Comparison of ENCODE assay signal across 20 cellular contexts in genomic region chr5:14734382-14734781, GRCh38.
"Had no signal": no experiment of that assay in that cellular context is flagged by ENCODE, and none has a peak within 500 bp of the region (broad histone marks: within the 10 kb centered on the region; RNA-seq: fewer than 3 reads in every experiment).

No MANE protein-coding gene starts in this region.

- H3K4me2 ChIP-seq: hepatocyte had no signal

- H3K9me3 Mint-ChIP-seq: activated CD4-positive, alpha-beta T cell treated with anti-CD3 and anti-CD28 coated beads, Interleukin-2, amount 10 ng/mL, durations not matched to agents 24 days and 14 days; activated CD8-positive, alpha-beta T cell treated with anti-CD3 and anti-CD28 coated beads for 36 hours; activated naive CD8-positive, alpha-beta T cell treated with anti-CD3 and anti-CD28 coated beads, Interleukin-2, amount 50 U/mL, for 24 hours; brain; endodermal cell; natural killer cell treated with Interleukin-12 subunit alpha and Interleukin-12 subunit beta and Interleukin-15 and Interleukin-18, amount 100 ng/mL, for 72 hours had no signal

- H3K4me3 ChIP-seq: hepatocyte, tibial artery, uterus had no signal

- H3K36me3 ChIP-seq: uterus had no signal

- DNase-seq: activated CD4-positive, alpha-beta T cell treated with anti-CD3 and anti-CD28 coated beads, Interleukin-2, amount 10 ng/mL, durations not matched to agents 24 days and 14 days; activated CD8-positive, alpha-beta T cell treated with anti-CD3 and anti-CD28 coated beads for 36 hours; activated naive CD8-positive, alpha-beta T cell treated with anti-CD3 and anti-CD28 coated beads, Interleukin-2, amount 50 U/mL, for 24 hours; anterior cingulate cortex; caudate nucleus; endodermal cell; foreskin fibroblast; mesendoderm; retina; stimulated activated CD4-positive, alpha-beta T cell treated with anti-CD3 and anti-CD28 coated beads, Interleukin-2, amount 100 ng/mL, for 24 hours; stimulated activated naive CD8-positive, alpha-beta T cell treated with anti-CD3 and anti-CD28 coated beads, Interleukin-15, Interleukin-2, amounts not matched to agents 100 U/mL and 50 U/mL, for 24 hours; substantia nigra; T-helper 1 cell; T1000; tibial artery; uterus had no signal

- H3K27me3 ChIP-seq: hepatocyte, tibial artery, uterus had no signal

- H2AFZ ChIP-seq: hepatocyte had no signal

- ATAC-seq: activated CD8-positive, alpha-beta T cell treated with anti-CD3 and anti-CD28 coated beads for 36 hours; activated naive CD8-positive, alpha-beta T cell treated with anti-CD3 and anti-CD28 coated beads, Interleukin-2, amount 50 U/mL, for 24 hours; natural killer cell treated with Interleukin-12 subunit alpha and Interleukin-12 subunit beta and Interleukin-15 and Interleukin-18, amount 100 ng/mL, for 72 hours; stimulated activated naive CD8-positive, alpha-beta T cell treated with anti-CD3 and anti-CD28 coated beads, Interleukin-15, Interleukin-2, amounts not matched to agents 100 U/mL and 50 U/mL, for 24 hours had no signal

- H3K27ac Mint-ChIP-seq: activated CD4-positive, alpha-beta T cell treated with anti-CD3 and anti-CD28 coated beads, Interleukin-2, amount 10 ng/mL, durations not matched to agents 24 days and 14 days; activated CD8-positive, alpha-beta T cell treated with anti-CD3 and anti-CD28 coated beads for 36 hours; brain; endodermal cell had no signal

- H3K4me1 Mint-ChIP-seq: activated CD4-positive, alpha-beta T cell treated with anti-CD3 and anti-CD28 coated beads, Interleukin-2, amount 10 ng/mL, durations not matched to agents 24 days and 14 days; activated naive CD8-positive, alpha-beta T cell treated with anti-CD3 and anti-CD28 coated beads, Interleukin-2, amount 50 U/mL, for 24 hours had no signal

- H3K79me2 ChIP-seq: hepatocyte had no signal

- H3K27ac ChIP-seq: epithelial cell of prostate, hepatocyte, uterus had no signal

- H3K4me1 ChIP-seq: uterus had no signal

- H3K27me3 Mint-ChIP-seq: activated CD4-positive, alpha-beta T cell treated with anti-CD3 and anti-CD28 coated beads, Interleukin-2, amount 10 ng/mL, durations not matched to agents 24 days and 14 days; activated CD8-positive, alpha-beta T cell treated with anti-CD3 and anti-CD28 coated beads for 36 hours; activated naive CD8-positive, alpha-beta T cell treated with anti-CD3 and anti-CD28 coated beads, Interleukin-2, amount 50 U/mL, for 24 hours; brain; natural killer cell treated with Interleukin-12 subunit alpha and Interleukin-12 subunit beta and Interleukin-15 and Interleukin-18, amount 100 ng/mL, for 72 hours had no signal

- H3K4me3 Mint-ChIP-seq: activated CD4-positive, alpha-beta T cell treated with anti-CD3 and anti-CD28 coated beads, Interleukin-2, amount 10 ng/mL, durations not matched to agents 24 days and 14 days; activated CD8-positive, alpha-beta T cell treated with anti-CD3 and anti-CD28 coated beads for 36 hours; activated naive CD8-positive, alpha-beta T cell treated with anti-CD3 and anti-CD28 coated beads, Interleukin-2, amount 50 U/mL, for 24 hours; brain; endodermal cell; natural killer cell treated with Interleukin-12 subunit alpha and Interleukin-12 subunit beta and Interleukin-15 and Interleukin-18, amount 100 ng/mL, for 72 hours had no signal

- H3K9me3 ChIP-seq: tibial artery, uterus had no signal
